1 cellular context compared by ENCODE assay signal in genomic region chr11:64789331-64790204, GRCh38.
TF ChIP-seq lines count a peak whose summit lies in the region.

No MANE protein-coding gene starts in this region.

TF ChIP-seq in GM23338, 12 proteins besides CTCF, POLR2A, EP300 and RAD21:
- TF ChIP-seq STAT1 (IDR thresholded peaks at IDR 0.05; ENCODE audit: unreplicated experiment) (no peak), ETS1 (IDR thresholded peaks at IDR 0.05) (no peak), ZNF331 (CRISPR knock-in tag; IDR thresholded peaks at IDR 0.05; ENCODE audit: low read depth) (no peak), JUNB (IDR thresholded peaks at IDR 0.05; ENCODE audit: unreplicated experiment) (no peak), POLR2AphosphoS5 (IDR thresholded peaks at IDR 0.05; ENCODE audit: low read depth) (no peak), EZH2 (IDR thresholded peaks at IDR 0.05; ENCODE audit: low read depth, unreplicated experiment) (no peak), EZH2phosphoT487 (IDR thresholded peaks at IDR 0.05; ENCODE audit: unreplicated experiment) (no peak), CREB1 (CRISPR knock-in tag; IDR thresholded peaks at IDR 0.05; ENCODE audit: low read depth) (no peak), ZNF114 (CRISPR knock-in tag; IDR thresholded peaks at IDR 0.05) (no peak), NANOG (IDR thresholded peaks at IDR 0.05; ENCODE audit: borderline replicate concordance) (no peak)
- TF ChIP-seq, protein P1, sequence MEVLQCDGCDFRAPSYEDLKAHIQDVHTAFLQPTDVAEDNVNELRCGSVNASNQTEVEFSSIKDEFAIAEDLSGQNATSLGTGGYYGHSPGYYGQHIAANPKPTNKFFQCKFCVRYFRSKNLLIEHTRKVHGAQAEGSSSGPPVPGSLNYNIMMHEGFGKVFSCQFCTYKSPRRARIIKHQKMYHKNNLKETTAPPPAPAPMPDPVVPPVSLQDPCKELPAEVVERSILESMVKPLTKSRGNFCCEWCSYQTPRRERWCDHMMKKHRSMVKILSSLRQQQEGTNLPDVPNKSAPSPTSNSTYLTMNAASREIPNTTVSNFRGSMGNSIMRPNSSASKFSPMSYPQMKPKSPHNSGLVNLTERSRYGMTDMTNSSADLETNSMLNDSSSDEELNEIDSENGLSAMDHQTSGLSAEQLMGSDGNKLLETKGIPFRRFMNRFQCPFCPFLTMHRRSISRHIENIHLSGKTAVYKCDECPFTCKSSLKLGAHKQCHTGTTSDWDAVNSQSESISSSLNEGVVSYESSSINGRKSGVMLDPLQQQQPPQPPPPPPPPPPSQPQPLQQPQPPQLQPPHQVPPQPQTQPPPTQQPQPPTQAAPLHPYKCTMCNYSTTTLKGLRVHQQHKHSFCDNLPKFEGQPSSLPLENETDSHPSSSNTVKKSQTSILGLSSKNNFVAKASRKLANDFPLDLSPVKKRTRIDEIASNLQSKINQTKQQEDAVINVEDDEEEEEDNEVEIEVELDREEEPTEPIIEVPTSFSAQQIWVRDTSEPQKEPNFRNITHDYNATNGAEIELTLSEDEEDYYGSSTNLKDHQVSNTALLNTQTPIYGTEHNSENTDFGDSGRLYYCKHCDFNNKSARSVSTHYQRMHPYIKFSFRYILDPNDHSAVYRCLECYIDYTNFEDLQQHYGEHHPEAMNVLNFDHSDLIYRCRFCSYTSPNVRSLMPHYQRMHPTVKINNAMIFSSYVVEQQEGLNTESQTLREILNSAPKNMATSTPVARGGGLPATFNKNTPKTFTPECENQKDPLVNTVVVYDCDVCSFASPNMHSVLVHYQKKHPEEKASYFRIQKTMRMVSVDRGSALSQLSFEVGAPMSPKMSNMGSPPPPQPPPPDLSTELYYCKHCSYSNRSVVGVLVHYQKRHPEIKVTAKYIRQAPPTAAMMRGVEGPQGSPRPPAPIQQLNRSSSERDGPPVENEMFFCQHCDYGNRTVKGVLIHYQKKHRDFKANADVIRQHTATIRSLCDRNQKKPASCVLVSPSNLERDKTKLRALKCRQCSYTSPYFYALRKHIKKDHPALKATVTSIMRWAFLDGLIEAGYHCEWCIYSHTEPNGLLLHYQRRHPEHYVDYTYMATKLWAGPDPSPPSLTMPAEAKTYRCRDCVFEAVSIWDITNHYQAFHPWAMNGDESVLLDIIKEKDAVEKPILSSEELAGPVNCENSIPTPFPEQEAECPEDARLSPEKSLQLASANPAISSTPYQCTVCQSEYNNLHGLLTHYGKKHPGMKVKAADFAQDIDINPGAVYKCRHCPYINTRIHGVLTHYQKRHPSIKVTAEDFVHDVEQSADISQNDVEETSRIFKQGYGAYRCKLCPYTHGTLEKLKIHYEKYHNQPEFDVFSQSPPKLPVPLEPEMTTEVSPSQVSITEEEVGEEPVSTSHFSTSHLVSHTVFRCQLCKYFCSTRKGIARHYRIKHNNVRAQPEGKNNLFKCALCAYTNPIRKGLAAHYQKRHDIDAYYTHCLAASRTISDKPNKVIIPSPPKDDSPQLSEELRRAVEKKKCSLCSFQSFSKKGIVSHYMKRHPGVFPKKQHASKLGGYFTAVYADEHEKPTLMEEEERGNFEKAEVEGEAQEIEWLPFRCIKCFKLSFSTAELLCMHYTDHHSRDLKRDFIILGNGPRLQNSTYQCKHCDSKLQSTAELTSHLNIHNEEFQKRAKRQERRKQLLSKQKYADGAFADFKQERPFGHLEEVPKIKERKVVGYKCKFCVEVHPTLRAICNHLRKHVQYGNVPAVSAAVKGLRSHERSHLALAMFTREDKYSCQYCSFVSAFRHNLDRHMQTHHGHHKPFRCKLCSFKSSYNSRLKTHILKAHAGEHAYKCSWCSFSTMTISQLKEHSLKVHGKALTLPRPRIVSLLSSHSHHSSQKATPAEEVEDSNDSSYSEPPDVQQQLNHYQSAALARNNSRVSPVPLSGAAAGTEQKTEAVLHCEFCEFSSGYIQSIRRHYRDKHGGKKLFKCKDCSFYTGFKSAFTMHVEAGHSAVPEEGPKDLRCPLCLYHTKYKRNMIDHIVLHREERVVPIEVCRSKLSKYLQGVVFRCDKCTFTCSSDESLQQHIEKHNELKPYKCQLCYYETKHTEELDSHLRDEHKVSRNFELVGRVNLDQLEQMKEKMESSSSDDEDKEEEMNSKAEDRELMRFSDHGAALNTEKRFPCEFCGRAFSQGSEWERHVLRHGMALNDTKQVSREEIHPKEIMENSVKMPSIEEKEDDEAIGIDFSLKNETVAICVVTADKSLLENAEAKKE (CRISPR knock-in tag; IDR thresholded peaks at IDR 0.05), result no peak
- TF ChIP-seq, protein P2, sequence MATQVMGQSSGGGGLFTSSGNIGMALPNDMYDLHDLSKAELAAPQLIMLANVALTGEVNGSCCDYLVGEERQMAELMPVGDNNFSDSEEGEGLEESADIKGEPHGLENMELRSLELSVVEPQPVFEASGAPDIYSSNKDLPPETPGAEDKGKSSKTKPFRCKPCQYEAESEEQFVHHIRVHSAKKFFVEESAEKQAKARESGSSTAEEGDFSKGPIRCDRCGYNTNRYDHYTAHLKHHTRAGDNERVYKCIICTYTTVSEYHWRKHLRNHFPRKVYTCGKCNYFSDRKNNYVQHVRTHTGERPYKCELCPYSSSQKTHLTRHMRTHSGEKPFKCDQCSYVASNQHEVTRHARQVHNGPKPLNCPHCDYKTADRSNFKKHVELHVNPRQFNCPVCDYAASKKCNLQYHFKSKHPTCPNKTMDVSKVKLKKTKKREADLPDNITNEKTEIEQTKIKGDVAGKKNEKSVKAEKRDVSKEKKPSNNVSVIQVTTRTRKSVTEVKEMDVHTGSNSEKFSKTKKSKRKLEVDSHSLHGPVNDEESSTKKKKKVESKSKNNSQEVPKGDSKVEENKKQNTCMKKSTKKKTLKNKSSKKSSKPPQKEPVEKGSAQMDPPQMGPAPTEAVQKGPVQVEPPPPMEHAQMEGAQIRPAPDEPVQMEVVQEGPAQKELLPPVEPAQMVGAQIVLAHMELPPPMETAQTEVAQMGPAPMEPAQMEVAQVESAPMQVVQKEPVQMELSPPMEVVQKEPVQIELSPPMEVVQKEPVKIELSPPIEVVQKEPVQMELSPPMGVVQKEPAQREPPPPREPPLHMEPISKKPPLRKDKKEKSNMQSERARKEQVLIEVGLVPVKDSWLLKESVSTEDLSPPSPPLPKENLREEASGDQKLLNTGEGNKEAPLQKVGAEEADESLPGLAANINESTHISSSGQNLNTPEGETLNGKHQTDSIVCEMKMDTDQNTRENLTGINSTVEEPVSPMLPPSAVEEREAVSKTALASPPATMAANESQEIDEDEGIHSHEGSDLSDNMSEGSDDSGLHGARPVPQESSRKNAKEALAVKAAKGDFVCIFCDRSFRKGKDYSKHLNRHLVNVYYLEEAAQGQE (IDR thresholded peaks at IDR 0.05; ENCODE audit: unreplicated experiment), result no peak
